In the genomic region with DNA sequence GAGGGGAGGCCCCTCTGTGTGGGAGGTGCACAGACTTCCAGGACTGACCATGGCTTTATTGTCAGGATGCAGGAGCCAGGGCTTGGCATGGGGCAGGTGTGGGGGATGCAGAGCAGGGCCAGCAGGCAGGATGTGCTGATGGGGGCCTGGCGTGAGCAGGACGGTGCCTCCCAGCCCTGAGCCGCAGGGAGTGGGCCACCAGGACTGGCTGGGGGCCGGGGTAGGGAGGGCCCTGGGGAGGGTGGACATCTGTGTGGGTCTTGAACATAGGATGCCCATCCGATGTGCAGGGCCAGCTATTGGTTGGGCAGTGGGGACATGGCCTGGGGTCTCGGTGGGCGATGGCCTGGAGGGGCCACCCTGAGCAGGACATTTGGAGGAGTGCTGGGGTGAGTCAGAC, we compare ENCODE assay signal across 3 cellular contexts.
A peak's percentile ranks its signal among the peaks of the same experiment; 100 is the strongest.
TF ChIP-seq lines count a peak whose summit lies in the region.

No MANE protein-coding gene starts in this region.

TF ChIP-seq in SK-N-SH, 30 proteins besides CTCF, POLR2A, EP300 and RAD21 (continues in another document):
- TF ChIP-seq JUND (IDR thresholded peaks at IDR 0.05) = no peak
- TF ChIP-seq TCF12 (IDR thresholded peaks at IDR 0.05) = no peak
- no peak for TF ChIP-seq TEAD4 (IDR thresholded peaks at IDR 0.05; ENCODE audit: borderline replicate concordance, insufficient read depth)
- TF ChIP-seq, protein P1, sequence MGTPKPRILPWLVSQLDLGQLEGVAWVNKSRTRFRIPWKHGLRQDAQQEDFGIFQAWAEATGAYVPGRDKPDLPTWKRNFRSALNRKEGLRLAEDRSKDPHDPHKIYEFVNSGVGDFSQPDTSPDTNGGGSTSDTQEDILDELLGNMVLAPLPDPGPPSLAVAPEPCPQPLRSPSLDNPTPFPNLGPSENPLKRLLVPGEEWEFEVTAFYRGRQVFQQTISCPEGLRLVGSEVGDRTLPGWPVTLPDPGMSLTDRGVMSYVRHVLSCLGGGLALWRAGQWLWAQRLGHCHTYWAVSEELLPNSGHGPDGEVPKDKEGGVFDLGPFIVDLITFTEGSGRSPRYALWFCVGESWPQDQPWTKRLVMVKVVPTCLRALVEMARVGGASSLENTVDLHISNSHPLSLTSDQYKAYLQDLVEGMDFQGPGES (IDR thresholded peaks at IDR 0.05; ENCODE audit: low read depth, low read length) = no peak
- TF ChIP-seq NRF1 (IDR thresholded peaks at IDR 0.05; ENCODE audit: low read depth, low read length) = no peak
- TF ChIP-seq, protein P2, sequence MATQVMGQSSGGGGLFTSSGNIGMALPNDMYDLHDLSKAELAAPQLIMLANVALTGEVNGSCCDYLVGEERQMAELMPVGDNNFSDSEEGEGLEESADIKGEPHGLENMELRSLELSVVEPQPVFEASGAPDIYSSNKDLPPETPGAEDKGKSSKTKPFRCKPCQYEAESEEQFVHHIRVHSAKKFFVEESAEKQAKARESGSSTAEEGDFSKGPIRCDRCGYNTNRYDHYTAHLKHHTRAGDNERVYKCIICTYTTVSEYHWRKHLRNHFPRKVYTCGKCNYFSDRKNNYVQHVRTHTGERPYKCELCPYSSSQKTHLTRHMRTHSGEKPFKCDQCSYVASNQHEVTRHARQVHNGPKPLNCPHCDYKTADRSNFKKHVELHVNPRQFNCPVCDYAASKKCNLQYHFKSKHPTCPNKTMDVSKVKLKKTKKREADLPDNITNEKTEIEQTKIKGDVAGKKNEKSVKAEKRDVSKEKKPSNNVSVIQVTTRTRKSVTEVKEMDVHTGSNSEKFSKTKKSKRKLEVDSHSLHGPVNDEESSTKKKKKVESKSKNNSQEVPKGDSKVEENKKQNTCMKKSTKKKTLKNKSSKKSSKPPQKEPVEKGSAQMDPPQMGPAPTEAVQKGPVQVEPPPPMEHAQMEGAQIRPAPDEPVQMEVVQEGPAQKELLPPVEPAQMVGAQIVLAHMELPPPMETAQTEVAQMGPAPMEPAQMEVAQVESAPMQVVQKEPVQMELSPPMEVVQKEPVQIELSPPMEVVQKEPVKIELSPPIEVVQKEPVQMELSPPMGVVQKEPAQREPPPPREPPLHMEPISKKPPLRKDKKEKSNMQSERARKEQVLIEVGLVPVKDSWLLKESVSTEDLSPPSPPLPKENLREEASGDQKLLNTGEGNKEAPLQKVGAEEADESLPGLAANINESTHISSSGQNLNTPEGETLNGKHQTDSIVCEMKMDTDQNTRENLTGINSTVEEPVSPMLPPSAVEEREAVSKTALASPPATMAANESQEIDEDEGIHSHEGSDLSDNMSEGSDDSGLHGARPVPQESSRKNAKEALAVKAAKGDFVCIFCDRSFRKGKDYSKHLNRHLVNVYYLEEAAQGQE (IDR thresholded peaks at IDR 0.05; ENCODE audit: low read depth, low read length) = no peak
- TF ChIP-seq, protein P3, sequence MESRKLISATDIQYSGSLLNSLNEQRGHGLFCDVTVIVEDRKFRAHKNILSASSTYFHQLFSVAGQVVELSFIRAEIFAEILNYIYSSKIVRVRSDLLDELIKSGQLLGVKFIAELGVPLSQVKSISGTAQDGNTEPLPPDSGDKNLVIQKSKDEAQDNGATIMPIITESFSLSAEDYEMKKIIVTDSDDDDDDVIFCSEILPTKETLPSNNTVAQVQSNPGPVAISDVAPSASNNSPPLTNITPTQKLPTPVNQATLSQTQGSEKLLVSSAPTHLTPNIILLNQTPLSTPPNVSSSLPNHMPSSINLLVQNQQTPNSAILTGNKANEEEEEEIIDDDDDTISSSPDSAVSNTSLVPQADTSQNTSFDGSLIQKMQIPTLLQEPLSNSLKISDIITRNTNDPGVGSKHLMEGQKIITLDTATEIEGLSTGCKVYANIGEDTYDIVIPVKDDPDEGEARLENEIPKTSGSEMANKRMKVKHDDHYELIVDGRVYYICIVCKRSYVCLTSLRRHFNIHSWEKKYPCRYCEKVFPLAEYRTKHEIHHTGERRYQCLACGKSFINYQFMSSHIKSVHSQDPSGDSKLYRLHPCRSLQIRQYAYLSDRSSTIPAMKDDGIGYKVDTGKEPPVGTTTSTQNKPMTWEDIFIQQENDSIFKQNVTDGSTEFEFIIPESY (IDR thresholded peaks at IDR 0.05; ENCODE audit: borderline replicate concordance, low read depth) = no peak
- TF ChIP-seq FOXJ3 (CRISPR knock-in tag; IDR thresholded peaks at IDR 0.05) = no peak
- no peak for TF ChIP-seq MEF2A (IDR thresholded peaks at IDR 0.05; ENCODE audit: borderline replicate concordance, low read depth)
- no peak for TF ChIP-seq TAF1 (IDR thresholded peaks at IDR 0.05; ENCODE audit: borderline replicate concordance, low read depth, low read length)

TF ChIP-seq in SK-N-SH treated with all-trans-retinoic acid at 6 μM for 48 hours, 23 proteins besides CTCF, POLR2A, EP300 and RAD21:
- TF ChIP-seq ESRRG (CRISPR knock-in tag; IDR thresholded peaks at IDR 0.05) = no peak
- no peak for TF ChIP-seq OSR1 (CRISPR knock-in tag; IDR thresholded peaks at IDR 0.05)
- TF ChIP-seq ZNF8 (CRISPR knock-in tag; IDR thresholded peaks at IDR 0.05) = no peak
- TF ChIP-seq, protein P4, sequence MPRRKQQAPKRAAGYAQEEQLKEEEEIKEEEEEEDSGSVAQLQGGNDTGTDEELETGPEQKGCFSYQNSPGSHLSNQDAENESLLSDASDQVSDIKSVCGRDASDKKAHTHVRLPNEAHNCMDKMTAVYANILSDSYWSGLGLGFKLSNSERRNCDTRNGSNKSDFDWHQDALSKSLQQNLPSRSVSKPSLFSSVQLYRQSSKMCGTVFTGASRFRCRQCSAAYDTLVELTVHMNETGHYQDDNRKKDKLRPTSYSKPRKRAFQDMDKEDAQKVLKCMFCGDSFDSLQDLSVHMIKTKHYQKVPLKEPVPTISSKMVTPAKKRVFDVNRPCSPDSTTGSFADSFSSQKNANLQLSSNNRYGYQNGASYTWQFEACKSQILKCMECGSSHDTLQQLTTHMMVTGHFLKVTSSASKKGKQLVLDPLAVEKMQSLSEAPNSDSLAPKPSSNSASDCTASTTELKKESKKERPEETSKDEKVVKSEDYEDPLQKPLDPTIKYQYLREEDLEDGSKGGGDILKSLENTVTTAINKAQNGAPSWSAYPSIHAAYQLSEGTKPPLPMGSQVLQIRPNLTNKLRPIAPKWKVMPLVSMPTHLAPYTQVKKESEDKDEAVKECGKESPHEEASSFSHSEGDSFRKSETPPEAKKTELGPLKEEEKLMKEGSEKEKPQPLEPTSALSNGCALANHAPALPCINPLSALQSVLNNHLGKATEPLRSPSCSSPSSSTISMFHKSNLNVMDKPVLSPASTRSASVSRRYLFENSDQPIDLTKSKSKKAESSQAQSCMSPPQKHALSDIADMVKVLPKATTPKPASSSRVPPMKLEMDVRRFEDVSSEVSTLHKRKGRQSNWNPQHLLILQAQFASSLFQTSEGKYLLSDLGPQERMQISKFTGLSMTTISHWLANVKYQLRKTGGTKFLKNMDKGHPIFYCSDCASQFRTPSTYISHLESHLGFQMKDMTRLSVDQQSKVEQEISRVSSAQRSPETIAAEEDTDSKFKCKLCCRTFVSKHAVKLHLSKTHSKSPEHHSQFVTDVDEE (CRISPR knock-in tag; IDR thresholded peaks at IDR 0.05) = no peak
- no peak for TF ChIP-seq ZC3H10 (CRISPR knock-in tag; IDR thresholded peaks at IDR 0.05)
- TF ChIP-seq, protein P5, sequence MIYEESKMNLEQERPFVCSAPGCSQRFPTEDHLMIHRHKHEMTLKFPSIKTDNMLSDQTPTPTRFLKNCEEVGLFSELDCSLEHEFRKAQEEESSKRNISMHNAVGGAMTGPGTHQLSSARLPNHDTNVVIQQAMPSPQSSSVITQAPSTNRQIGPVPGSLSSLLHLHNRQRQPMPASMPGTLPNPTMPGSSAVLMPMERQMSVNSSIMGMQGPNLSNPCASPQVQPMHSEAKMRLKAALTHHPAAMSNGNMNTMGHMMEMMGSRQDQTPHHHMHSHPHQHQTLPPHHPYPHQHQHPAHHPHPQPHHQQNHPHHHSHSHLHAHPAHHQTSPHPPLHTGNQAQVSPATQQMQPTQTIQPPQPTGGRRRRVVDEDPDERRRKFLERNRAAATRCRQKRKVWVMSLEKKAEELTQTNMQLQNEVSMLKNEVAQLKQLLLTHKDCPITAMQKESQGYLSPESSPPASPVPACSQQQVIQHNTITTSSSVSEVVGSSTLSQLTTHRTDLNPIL (CRISPR knock-in tag; IDR thresholded peaks at IDR 0.05; ENCODE audit: low read depth) = no peak
- TF ChIP-seq BACH2 (CRISPR knock-in tag; IDR thresholded peaks at IDR 0.05; ENCODE audit: borderline replicate concordance) = no peak
- TF ChIP-seq RARB (CRISPR knock-in tag; IDR thresholded peaks at IDR 0.05) = no peak
- no peak for TF ChIP-seq SNAI2 (CRISPR knock-in tag; IDR thresholded peaks at IDR 0.05)
- no peak for TF ChIP-seq ZNF70 (CRISPR knock-in tag; IDR thresholded peaks at IDR 0.05)
- no peak for TF ChIP-seq ARNTL (CRISPR knock-in tag; IDR thresholded peaks at IDR 0.05; ENCODE audit: borderline replicate concordance, low read depth)
- no peak for TF ChIP-seq TOX (CRISPR knock-in tag; IDR thresholded peaks at IDR 0.05; ENCODE audit: borderline replicate concordance)
- TF ChIP-seq ZFP3 (CRISPR knock-in tag; IDR thresholded peaks at IDR 0.05) = no peak
- no peak for TF ChIP-seq ISL1 (CRISPR knock-in tag; IDR thresholded peaks at IDR 0.05)
- no peak for TF ChIP-seq PPARA (CRISPR knock-in tag; IDR thresholded peaks at IDR 0.05; ENCODE audit: borderline replicate concordance)
TF ChIP-seq in SK-N-SH treated with all-trans-retinoic acid at 6 μM for 48 hours: peak in this region for 0.

TF ChIP-seq in HepG2, 621 proteins besides CTCF, POLR2A, EP300 and RAD21:
- no peak for TF ChIP-seq ZNF556 (CRISPR knock-in tag; IDR thresholded peaks at IDR 0.05; ENCODE audit: borderline replicate concordance)
- TF ChIP-seq, protein P6, sequence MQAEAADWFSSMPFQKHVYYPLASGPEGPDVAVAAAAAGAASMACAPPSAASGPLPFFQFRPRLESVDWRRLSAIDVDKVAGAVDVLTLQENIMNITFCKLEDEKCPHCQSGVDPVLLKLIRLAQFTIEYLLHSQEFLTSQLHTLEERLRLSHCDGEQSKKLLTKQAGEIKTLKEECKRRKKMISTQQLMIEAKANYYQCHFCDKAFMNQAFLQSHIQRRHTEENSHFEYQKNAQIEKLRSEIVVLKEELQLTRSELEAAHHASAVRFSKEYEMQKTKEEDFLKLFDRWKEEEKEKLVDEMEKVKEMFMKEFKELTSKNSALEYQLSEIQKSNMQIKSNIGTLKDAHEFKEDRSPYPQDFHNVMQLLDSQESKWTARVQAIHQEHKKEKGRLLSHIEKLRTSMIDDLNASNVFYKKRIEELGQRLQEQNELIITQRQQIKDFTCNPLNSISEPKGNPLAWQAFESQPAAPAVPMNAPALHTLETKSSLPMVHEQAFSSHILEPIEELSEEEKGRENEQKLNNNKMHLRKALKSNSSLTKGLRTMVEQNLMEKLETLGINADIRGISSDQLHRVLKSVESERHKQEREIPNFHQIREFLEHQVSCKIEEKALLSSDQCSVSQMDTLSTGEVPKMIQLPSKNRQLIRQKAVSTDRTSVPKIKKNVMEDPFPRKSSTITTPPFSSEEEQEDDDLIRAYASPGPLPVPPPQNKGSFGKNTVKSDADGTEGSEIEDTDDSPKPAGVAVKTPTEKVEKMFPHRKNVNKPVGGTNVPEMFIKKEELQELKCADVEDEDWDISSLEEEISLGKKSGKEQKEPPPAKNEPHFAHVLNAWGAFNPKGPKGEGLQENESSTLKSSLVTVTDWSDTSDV (CRISPR knock-in tag; IDR thresholded peaks at IDR 0.05) = no peak
- TF ChIP-seq KDM5B (CRISPR knock-in tag; IDR thresholded peaks at IDR 0.05; ENCODE audit: borderline replicate concordance) = no peak
- TF ChIP-seq HDAC2 (CRISPR knock-in tag; IDR thresholded peaks at IDR 0.05) = no peak
- TF ChIP-seq ZNF558 (CRISPR knock-in tag; IDR thresholded peaks at IDR 0.05; ENCODE audit: borderline replicate concordance) = no peak
- peak; percentile 37 for TF ChIP-seq AGO2 (optimal IDR thresholded peaks at IDR 0.05; ENCODE audit: low read depth, low read length)
- no peak for TF ChIP-seq POLR2G (IDR thresholded peaks at IDR 0.05; ENCODE audit: low read depth, low read length)
